23 cellular contexts compared by ENCODE assay signal in the genomic region with DNA sequence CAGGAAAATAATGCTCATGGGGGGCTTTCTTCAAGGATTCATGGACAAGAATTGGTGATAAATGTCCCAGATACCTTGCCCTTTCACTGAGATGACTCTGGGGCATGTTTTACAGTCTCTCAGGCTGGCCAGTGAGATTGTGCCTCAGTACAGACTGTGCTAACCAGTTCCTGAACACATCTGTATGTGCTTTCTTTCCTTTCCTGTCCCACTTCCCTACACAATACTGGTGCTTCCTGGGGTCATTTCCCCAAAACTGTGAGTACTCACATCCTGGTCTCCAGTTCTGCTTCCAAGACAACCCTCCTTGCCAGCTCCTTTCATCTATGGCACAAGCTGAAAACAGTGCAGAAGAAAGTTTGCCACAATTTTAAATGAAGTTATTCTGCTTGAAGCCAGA.
"Had no signal": no experiment of that assay in that cellular context is flagged by ENCODE, and none has a peak within 500 bp of the region (broad histone marks: within the 10 kb centered on the region; RNA-seq: fewer than 3 reads in every experiment).

No MANE protein-coding gene starts in this region.

- H3K4me3 ChIP-seq: left lung, lung, mucosa of descending colon, ovary, right atrium auricular region, skin epidermis, stomach, tibial nerve, uterus had no signal

- FAIRE-seq: keratinocyte had no signal

- H3K27ac ChIP-seq: left lung, ovary, right atrium auricular region, skin epidermis, stomach, tibial nerve, uterus had no signal

- H3K4me1 ChIP-seq: left lung, right atrium auricular region, stomach, tibial nerve, uterus had no signal

- H3K27me3 ChIP-seq: left lung, ovary, right atrium auricular region, stomach, tibial nerve, uterus had no signal

- H3K9me3 ChIP-seq: mucosa of descending colon, ovary, uterus had no signal

- DNase-seq: hippocampal formation; kidney glomerular epithelial cell; left cardiac atrium; left lung; midbrain; mucosa of descending colon; naive thymus-derived CD4-positive, alpha-beta T cell; ovary; stimulated activated CD4-positive, alpha-beta T cell treated with anti-CD3 and anti-CD28 coated beads, Interleukin-12 subunit alpha, Interleukin-12 subunit beta, amount 100 ng/mL, for 4 hours; stimulated activated CD4-positive, alpha-beta T cell treated with anti-CD3 and anti-CD28 coated beads, Interleukin-15, amount 100 ng/mL, for 24 hours; stimulated activated CD4-positive, alpha-beta T cell treated with anti-CD3 and anti-CD28 coated beads, Interleukin-2, amount 100 ng/mL, for 24 hours; stimulated activated CD4-positive, alpha-beta T cell treated with anti-CD3 and anti-CD28 coated beads, Interleukin-4, amount 100 ng/mL, for 1 hour; stimulated activated naive B cell treated with anti-CD40 and anti-IgM and Interleukin-4, amounts not matched to agents 10 μg/mL and 1 μg/mL and 100 μg/mL, for 72 hours; stimulated activated naive CD8-positive, alpha-beta T cell treated with anti-CD3 and anti-CD28 coated beads, Interleukin-15, Interleukin-2, amounts not matched to agents 100 U/mL and 50 U/mL, for 24 hours; stomach; uterus had no signal

- H3K36me3 ChIP-seq: left lung, ovary, right atrium auricular region, stomach, tibial nerve, uterus had no signal

- ATAC-seq: left cardiac atrium; left lung; mucosa of descending colon; naive thymus-derived CD4-positive, alpha-beta T cell; natural killer cell treated with Interleukin-12 subunit alpha and Interleukin-12 subunit beta and Interleukin-15 and Interleukin-18, amount 100 ng/mL, for 72 hours; sciatic nerve; stimulated activated naive B cell treated with anti-CD40 and anti-IgM and Interleukin-4, amounts not matched to agents 10 μg/mL and 1 μg/mL and 100 μg/mL, for 72 hours; stimulated activated naive CD8-positive, alpha-beta T cell treated with anti-CD3 and anti-CD28 coated beads, Interleukin-15, Interleukin-2, amounts not matched to agents 100 U/mL and 50 U/mL, for 24 hours had no signal
